ENCODE assay signal across 6 cellular contexts in genomic region chr1:1470626-1471388, GRCh38. TPM values are rescaled to one million over a fixed set of nuclear protein-coding genes. Genes with fewer than 3 reads are reported as not detected.
DNase-seq lines count a peak whose midpoint lies in the region; ATAC-seq, FAIRE-seq and TF ChIP-seq lines count a peak whose summit lies in the region.

No MANE protein-coding gene starts in this region.

- WGBS in HepG2 (ENCODE audit: low lambda C conversion rate), result 20% methylated on average over 16 of the region's 16 CpGs

- H3K27ac Mint-ChIP-seq in activated CD8-positive, alpha-beta T cell treated with anti-CD3 and anti-CD28 coated beads, Interleukin-2, amount 10 ng/mL, durations not matched to agents 7 days and 5 days, result peak overlapping the region; percentile 91

- POLR2A ChIA-PET in HCT116 (lab: Charles Lee), result no interaction called here
- POLR2A ChIA-PET in activated CD8-positive, alpha-beta T cell treated with anti-CD3 and anti-CD28 coated beads, Interleukin-2, amount 10 ng/mL, durations not matched to agents 7 days and 5 days (lab: Charles Lee), result no interaction called here
- POLR2A ChIA-PET in HepG2 (lab: Yijun Ruan, JAX), result interaction anchor here (1.2 kb wide), 1 partner anchor 96 kb away, joined by 3 read pairs; the partner anchor contains the start of gene AURKAIP1

- H3K4me2 ChIP-seq in HCT116 (ENCODE audit: low read length), result peak overlapping the region; percentile 85
- H3K4me2 ChIP-seq in HepG2 (ENCODE audit: low read depth, low read length), result peak overlapping the region; percentile 87

- H3K9ac ChIP-seq in HCT116 (ENCODE audit: low read length), result peak overlapping the region; percentile 74
- H3K9ac ChIP-seq in HepG2 (ENCODE audit: insufficient read depth, low read depth, low read length), result peak overlapping the region; percentile 72

- BruUV-seq in HCT116 (replicated peaks; lab: Mats Ljungman, UMichigan), result TSS peak; percentile 97
- BruUV-seq in HepG2 (replicated peaks; lab: Mats Ljungman, UMichigan), result TSS peak; percentile 85

- RAD21 ChIA-PET in HCT116 (lab: Charles Lee; ENCODE audit: low non-redundant PET in 1 of 2, low total read pairs in 2 of 2, uncharacterized antibody in 2 of 2, unreplicated experiment in 2 of 2), result no interaction called here

- TF ChIP-seq RAD21 in HCT116 (IDR thresholded peaks at IDR 0.05; ENCODE audit: low read depth) (no peak), HepG2 (CRISPR knock-in tag; IDR thresholded peaks at IDR 0.05) (no peak)

- no peaks in the 10 kb centered on the region for H3K36me3 Mint-ChIP-seq in activated CD8-positive, alpha-beta T cell treated with anti-CD3 and anti-CD28 coated beads, Interleukin-2, amount 10 ng/mL, durations not matched to agents 7 days and 5 days (ENCODE audit: low read depth)

- intact Hi-C loops in HCT116 (cut with micrococcal nuclease), result no loop called here
- intact Hi-C loops in HepG2 (cut with micrococcal nuclease; ENCODE audit: unreplicated experiment), result no loop called here

- DNase-seq in HCT116 (ENCODE audit: low read depth, low spot score), result no peak
- peak; percentile 45 for DNase-seq in activated CD8-positive, alpha-beta T cell treated with anti-CD3 and anti-CD28 coated beads, Interleukin-2, amount 10 ng/mL, durations not matched to agents 7 days and 5 days
- no peak for DNase-seq in HepG2 (ENCODE audit: low spot score)
- no peak for DNase-seq in GM12891 (ENCODE audit: insufficient read length, low spot score)
- no peak for DNase-seq in putamen (ENCODE audit: low spot score)
- DNase-seq in NCI-H446 (lab: John Stamatoyannopoulos, UW), result no peak

- H3K4me3 Mint-ChIP-seq in activated CD8-positive, alpha-beta T cell treated with anti-CD3 and anti-CD28 coated beads, Interleukin-2, amount 10 ng/mL, durations not matched to agents 7 days and 5 days, result peak overlapping the region; percentile 93

- in situ Hi-C loops in HepG2 (cut with HindIII; ENCODE audit: extremely low pct_ligation_motif_present, low pct_unique_long_range_greater_than_20kb), result no loop called here

- H3K9me3 Mint-ChIP-seq in activated CD8-positive, alpha-beta T cell treated with anti-CD3 and anti-CD28 coated beads, Interleukin-2, amount 10 ng/mL, durations not matched to agents 7 days and 5 days (ENCODE audit: insufficient read depth), result no peaks in the 10 kb centered on the region

- H4K20me1 ChIP-seq in HCT116 (ENCODE audit: insufficient read depth) (peaks cover 5% of the 10 kb centered on the region; the same call in 1 of the 2 replicates), HepG2 (ENCODE audit: insufficient read depth, low read length) (peaks cover 4% of the 10 kb centered on the region)

- peaks cover 46% of the 10 kb centered on the region for H3K79me2 ChIP-seq in HCT116 (ENCODE audit: insufficient read depth, low read length)
- H3K79me2 ChIP-seq in HepG2 (ENCODE audit: insufficient read depth, low read length), result peaks cover 19% of the 10 kb centered on the region

- peaks cover 27% of the 10 kb centered on the region for H3K4me1 Mint-ChIP-seq in activated CD8-positive, alpha-beta T cell treated with anti-CD3 and anti-CD28 coated beads, Interleukin-2, amount 10 ng/mL, durations not matched to agents 7 days and 5 days (ENCODE audit: low read depth)

- H3K4me3 ChIP-seq in HCT116 (replicated peaks in 1 of 2; ENCODE audit: low read depth in 1 of 2, low read length in 2 of 2), result peak overlapping the region; percentile 72 to 92
- peak overlapping the region; percentile 66 to 77 (median 77) for H3K4me3 ChIP-seq in HepG2 (replicated peaks in 1 of 3; ENCODE audit: insufficient read depth in 1 of 3, low read depth in 2 of 3, low read length in 3 of 3)

- ATAC-seq in HCT116, result peak; percentile 26
- peak; percentile 6 for ATAC-seq in activated CD8-positive, alpha-beta T cell treated with anti-CD3 and anti-CD28 coated beads, Interleukin-2, amount 10 ng/mL, durations not matched to agents 7 days and 5 days
- no peak; the same call in 2 of the 3 replicates for ATAC-seq in HepG2

- H3K9me2 ChIP-seq in HCT116 (ENCODE audit: insufficient read depth), result no peaks in the 10 kb centered on the region

- no peaks in the 10 kb centered on the region for H3K27me3 ChIP-seq in HCT116 (ENCODE audit: insufficient read depth, low read length)
- no peaks in the 10 kb centered on the region; a peak in 1 of 5 replicates for H3K27me3 ChIP-seq in HepG2 (ENCODE audit: control insufficient read depth in 1 of 2, insufficient read depth in 2 of 2, low read length in 2 of 2)

- TF ChIP-seq CTCF in HCT116 (IDR thresholded peaks at IDR 0.05 in 2 of 3, conservative IDR thresholded peaks at IDR 0.05 in 1 of 3; ENCODE audit: borderline replicate concordance in 1 of 3, insufficient read depth in 1 of 3, low read depth in 2 of 3, low read length in 2 of 3) (no peak), HepG2 (CRISPR knock-in tag; IDR thresholded peaks at IDR 0.05) (no peak)

- no peak for TF ChIP-seq EP300 in HepG2 (IDR thresholded peaks at IDR 0.05; ENCODE audit: low read depth in 2 of 2, low read length in 2 of 2)
- no peak for TF ChIP-seq EP300 in HepG2 (CRISPR knock-in tag; IDR thresholded peaks at IDR 0.05; ENCODE audit: borderline replicate concordance)

- H3K9me3 ChIP-seq in HCT116 (ENCODE audit: control insufficient read depth in 1 of 2, insufficient read depth in 1 of 2, low read depth in 1 of 2, low read length in 2 of 2), result no peaks in the 10 kb centered on the region
- H3K9me3 ChIP-seq in HepG2 (ENCODE audit: low read length), result no peaks in the 10 kb centered on the region

- peaks cover 12 to 20% of the 10 kb centered on the region in 2 experiments; a peak in 3 of 4 replicates for H3K4me1 ChIP-seq in HCT116 (ENCODE audit: control insufficient read depth in 1 of 2, insufficient read depth in 2 of 2, low read length in 2 of 2)
- peaks cover 22% of the 10 kb centered on the region for H3K4me1 ChIP-seq in HepG2 (ENCODE audit: insufficient read depth, low read length)

- TF ChIP-seq POLR2A in HCT116 (IDR thresholded peaks at IDR 0.05; ENCODE audit: borderline replicate concordance, extremely low read depth, insufficient read depth, insufficient read length) (no peak), HepG2 (IDR thresholded peaks at IDR 0.05; ENCODE audit: insufficient read depth in 1 of 2, low read depth in 2 of 2, low read length in 2 of 2) (no peak), GM12891 (IDR thresholded peaks at IDR 0.05; ENCODE audit: low read depth, low read length) (no peak)

- FAIRE-seq in HepG2 (lab: Jason Lieb, UNC) (no peak), GM12891 (lab: Jason Lieb, UNC) (no peak)

- H3K27ac ChIP-seq in HCT116 (ENCODE audit: low read depth, low read length) (peak overlapping the region; percentile 82), HepG2 (ENCODE audit: extremely low read length, insufficient read depth, low read length) (peak overlapping the region; percentile 41)

- CTCF ChIA-PET in HCT116 (lab: Charles Lee), result interaction anchor here (1.5 kb wide), 1 partner anchor 34 kb away, joined by 4 read pairs; no protein-coding TSS in a partner anchor
- CTCF ChIA-PET in activated CD8-positive, alpha-beta T cell treated with anti-CD3 and anti-CD28 coated beads, Interleukin-2, amount 10 ng/mL, durations not matched to agents 7 days and 5 days (lab: Charles Lee), result interaction anchor here (0.7 kb wide), 1 partner anchor 476 kb away, joined by 3 read pairs; no protein-coding TSS in a partner anchor
- CTCF ChIA-PET in HepG2 (lab: Yijun Ruan, JAX; ENCODE audit: low intra/inter-chr PET ratio, low total read pairs), result no interaction called here

- H3K27me3 Mint-ChIP-seq in activated CD8-positive, alpha-beta T cell treated with anti-CD3 and anti-CD28 coated beads, Interleukin-2, amount 10 ng/mL, durations not matched to agents 7 days and 5 days (ENCODE audit: low read depth), result no peaks in the 10 kb centered on the region

- no peak overlapping the region for H2AFZ ChIP-seq in HCT116 (ENCODE audit: low read depth, low read length, poor library complexity, severe bottlenecking)
- H2AFZ ChIP-seq in HepG2 (ENCODE audit: low read length), result no peak overlapping the region

- H3K36me3 ChIP-seq in HCT116 (ENCODE audit: control insufficient read depth in 1 of 2, insufficient read depth in 2 of 2, low read length in 2 of 2) (peaks cover 0 to 7% of the 10 kb centered on the region in 2 experiments; a peak in 1 of 4 replicates), HepG2 (replicated peaks in 1 of 2; ENCODE audit: control insufficient read depth in 1 of 2, insufficient read depth in 2 of 2, low read length in 2 of 2) (peaks cover 0 to 4% of the 10 kb centered on the region in 2 experiments; a peak in 1 of 5 replicates)

RNA-seq across cellular contexts. Expression of gene ATAD3B, which starts 0.8 kb away (rescaled TPM):
- total RNA-seq in HCT116 (2021; ENCODE audit: unreplicated experiment), result 62.9 TPM
- 21.8 and 27.1 TPM in 2 replicates for polyA plus RNA-seq in HCT116 (2012)
- 10 to 100 TPM; 41.5 to 49.6 TPM for total RNA-seq in activated CD8-positive, alpha-beta T cell treated with anti-CD3 and anti-CD28 coated beads, Interleukin-2, amount 10 ng/mL, durations not matched to agents 7 days and 5 days
- 21.1 and 31.1 TPM in 2 replicates for total RNA-seq in HepG2 (2016; rRNA removed; fragmentation: Illumina TruSeq; extraction: Trizol)
- total RNA-seq in HepG2 (2016; cell fraction: cytosol; rRNA removed; fragmentation: Illumina TruSeq; extraction: Trizol; ENCODE audit: low read depth), result 26.1 and 27.7 TPM in 2 replicates
- total RNA-seq in HepG2 (2016; cell fraction: insoluble cytoplasmic fraction; rRNA removed; fragmentation: Illumina TruSeq; extraction: Trizol), result 19.1 and 31.9 TPM in 2 replicates
- 24.8 and 25.7 TPM in 2 replicates for total RNA-seq in HepG2 (2016; cell fraction: membrane; rRNA removed; fragmentation: Illumina TruSeq; extraction: Trizol)
- 28.8 and 34.2 TPM in 2 replicates for total RNA-seq in HepG2 (2016; cell fraction: nucleus; rRNA removed; fragmentation: Illumina TruSeq; extraction: Trizol)
- 9.6 and 15.4 TPM in 2 replicates for polyA plus RNA-seq in HepG2 (2011; rRNA removed)
- 7.3 and 12.3 TPM in 2 replicates for polyA plus RNA-seq in HepG2 (2011; cell fraction: cytosol; rRNA removed)
- 82.9 and 84.6 TPM in 2 replicates for polyA plus RNA-seq in HepG2 (2011; cell fraction: nucleus; rRNA removed)
- polyA plus RNA-seq in HepG2 (2012), result 9.1 and 14.3 TPM in 2 replicates
- 11.2 and 12.2 TPM in 2 replicates for polyA plus RNA-seq in HepG2 (2016; cell fraction: cytosol; fragmentation: Illumina TruSeq; extraction: Trizol; ENCODE audit: low read depth)
- 22.1 and 23.9 TPM in 2 replicates for polyA plus RNA-seq in HepG2 (2016; cell fraction: insoluble cytoplasmic fraction; fragmentation: Illumina TruSeq; extraction: Trizol; ENCODE audit: low read depth)
- polyA plus RNA-seq in HepG2 (2016; cell fraction: membrane; fragmentation: Illumina TruSeq; extraction: Trizol; ENCODE audit: low read depth), result 16.4 and 18.0 TPM in 2 replicates
- 108 and 128 TPM in 2 replicates for polyA plus RNA-seq in HepG2 (2016; cell fraction: nucleus; fragmentation: Illumina TruSeq; extraction: Trizol; ENCODE audit: insufficient read depth, low read depth)
- polyA minus RNA-seq in HepG2 (2011; rRNA and poly(A)+ RNA removed; ENCODE audit: low replicate concordance), result 15.4 and 54.9 TPM in 2 replicates
- polyA minus RNA-seq in HepG2 (2011; cell fraction: cytosol; rRNA and poly(A)+ RNA removed), result 8.0 and 10.3 TPM in 2 replicates
- polyA minus RNA-seq in HepG2 (2011; cell fraction: nucleus; rRNA and poly(A)+ RNA removed), result 18.0 and 21.1 TPM in 2 replicates
- 13.0 TPM for polyA plus RNA-seq in GM12891 (2012; ENCODE audit: low read depth, missing spikeins)

RNA-seq across cellular contexts. Expression of gene ATAD3C, which starts 21.3 kb away (rescaled TPM):
- total RNA-seq in HCT116 (2021; ENCODE audit: unreplicated experiment) (0.61 TPM), HepG2 (2016; rRNA removed; fragmentation: Illumina TruSeq; extraction: Trizol) (3.2 and 4.7 TPM in 2 replicates)
- 0.31 and 0.53 TPM in 2 replicates for polyA plus RNA-seq in HCT116 (2012)
- total RNA-seq in activated CD8-positive, alpha-beta T cell treated with anti-CD3 and anti-CD28 coated beads, Interleukin-2, amount 10 ng/mL, durations not matched to agents 7 days and 5 days, result 1 to 10 TPM; 1.0 to 1.4 TPM
- total RNA-seq in HepG2 (2016; cell fraction: cytosol; rRNA removed; fragmentation: Illumina TruSeq; extraction: Trizol; ENCODE audit: low read depth), result 2.4 and 4.7 TPM in 2 replicates
- total RNA-seq in HepG2 (2016; cell fraction: insoluble cytoplasmic fraction; rRNA removed; fragmentation: Illumina TruSeq; extraction: Trizol), result 2.7 and 3.3 TPM in 2 replicates
- 5.4 and 8.1 TPM in 2 replicates for total RNA-seq in HepG2 (2016; cell fraction: membrane; rRNA removed; fragmentation: Illumina TruSeq; extraction: Trizol)
- total RNA-seq in HepG2 (2016; cell fraction: nucleus; rRNA removed; fragmentation: Illumina TruSeq; extraction: Trizol), result 1.2 and 2.1 TPM in 2 replicates
- 2.4 and 3.5 TPM in 2 replicates for polyA plus RNA-seq in HepG2 (2011; rRNA removed)
- polyA plus RNA-seq in HepG2 (2011; cell fraction: cytosol; rRNA removed), result 3.5 and 3.6 TPM in 2 replicates
- 1.7 and 1.9 TPM in 2 replicates for polyA plus RNA-seq in HepG2 (2011; cell fraction: nucleus; rRNA removed)
- 3.2 and 4.4 TPM in 2 replicates for polyA plus RNA-seq in HepG2 (2012)
- polyA plus RNA-seq in HepG2 (2016; cell fraction: cytosol; fragmentation: Illumina TruSeq; extraction: Trizol; ENCODE audit: low read depth), result 5.2 and 8.6 TPM in 2 replicates
- polyA plus RNA-seq in HepG2 (2016; cell fraction: insoluble cytoplasmic fraction; fragmentation: Illumina TruSeq; extraction: Trizol; ENCODE audit: low read depth), result 4.6 and 4.8 TPM in 2 replicates
- 8.3 TPM in 2 replicates for polyA plus RNA-seq in HepG2 (2016; cell fraction: membrane; fragmentation: Illumina TruSeq; extraction: Trizol; ENCODE audit: low read depth)
- 1.5 and 1.9 TPM in 2 replicates for polyA plus RNA-seq in HepG2 (2016; cell fraction: nucleus; fragmentation: Illumina TruSeq; extraction: Trizol; ENCODE audit: insufficient read depth, low read depth)
- polyA minus RNA-seq in HepG2 (2011; rRNA and poly(A)+ RNA removed; ENCODE audit: low replicate concordance), result 0.96 TPM in 1 of 2 replicates, not detected in the other
- 0.97 and 2.1 TPM in 2 replicates for polyA minus RNA-seq in HepG2 (2011; cell fraction: cytosol; rRNA and poly(A)+ RNA removed)
- 0.39 and 0.75 TPM in 2 replicates for polyA minus RNA-seq in HepG2 (2011; cell fraction: nucleus; rRNA and poly(A)+ RNA removed)
- 0.40 TPM for polyA plus RNA-seq in GM12891 (2012; ENCODE audit: low read depth, missing spikeins)

RNA-seq across cellular contexts. Expression of gene VWA1, which starts 35.3 kb away (rescaled TPM):
- 50.6 TPM for total RNA-seq in HCT116 (2021; ENCODE audit: unreplicated experiment)
- polyA plus RNA-seq in HCT116 (2012), result 17.5 and 18.9 TPM in 2 replicates
- under 1 TPM; 0.21 to 0.29 TPM for total RNA-seq in activated CD8-positive, alpha-beta T cell treated with anti-CD3 and anti-CD28 coated beads, Interleukin-2, amount 10 ng/mL, durations not matched to agents 7 days and 5 days
- total RNA-seq in HepG2 (2016; rRNA removed; fragmentation: Illumina TruSeq; extraction: Trizol), result 25.1 and 57.5 TPM in 2 replicates
- total RNA-seq in HepG2 (2016; cell fraction: cytosol; rRNA removed; fragmentation: Illumina TruSeq; extraction: Trizol; ENCODE audit: low read depth), result 4.5 and 4.7 TPM in 2 replicates
- total RNA-seq in HepG2 (2016; cell fraction: insoluble cytoplasmic fraction; rRNA removed; fragmentation: Illumina TruSeq; extraction: Trizol), result 23.6 and 57.6 TPM in 2 replicates
- total RNA-seq in HepG2 (2016; cell fraction: membrane; rRNA removed; fragmentation: Illumina TruSeq; extraction: Trizol), result 12.5 and 16.0 TPM in 2 replicates
- 51.4 and 68.6 TPM in 2 replicates for total RNA-seq in HepG2 (2016; cell fraction: nucleus; rRNA removed; fragmentation: Illumina TruSeq; extraction: Trizol)
- 40.9 and 61.3 TPM in 2 replicates for polyA plus RNA-seq in HepG2 (2011; rRNA removed)
- polyA plus RNA-seq in HepG2 (2011; cell fraction: cytosol; rRNA removed), result 31.3 and 57.3 TPM in 2 replicates
- 80.8 and 81.7 TPM in 2 replicates for polyA plus RNA-seq in HepG2 (2011; cell fraction: nucleus; rRNA removed)
- 28.6 and 31.7 TPM in 2 replicates for polyA plus RNA-seq in HepG2 (2012)
- polyA plus RNA-seq in HepG2 (2016; cell fraction: cytosol; fragmentation: Illumina TruSeq; extraction: Trizol; ENCODE audit: low read depth), result 6.7 and 8.2 TPM in 2 replicates
- 32.1 and 34.9 TPM in 2 replicates for polyA plus RNA-seq in HepG2 (2016; cell fraction: insoluble cytoplasmic fraction; fragmentation: Illumina TruSeq; extraction: Trizol; ENCODE audit: low read depth)
- polyA plus RNA-seq in HepG2 (2016; cell fraction: membrane; fragmentation: Illumina TruSeq; extraction: Trizol; ENCODE audit: low read depth), result 16.7 and 17.0 TPM in 2 replicates
- polyA plus RNA-seq in HepG2 (2016; cell fraction: nucleus; fragmentation: Illumina TruSeq; extraction: Trizol; ENCODE audit: insufficient read depth, low read depth), result 140 and 151 TPM in 2 replicates
- 0.05 and 92.8 TPM in 2 replicates for polyA minus RNA-seq in HepG2 (2011; rRNA and poly(A)+ RNA removed; ENCODE audit: low replicate concordance)
- polyA minus RNA-seq in HepG2 (2011; cell fraction: cytosol; rRNA and poly(A)+ RNA removed), result 48.6 and 49.4 TPM in 2 replicates
- polyA minus RNA-seq in HepG2 (2011; cell fraction: nucleus; rRNA and poly(A)+ RNA removed), result 12.6 and 15.8 TPM in 2 replicates
- polyA plus RNA-seq in GM12891 (2012; ENCODE audit: low read depth, missing spikeins), result 0.33 TPM

RNA-seq across cellular contexts. Expression of gene ATAD3A, which starts 41.2 kb away (rescaled TPM):
- total RNA-seq in HCT116 (2021; ENCODE audit: unreplicated experiment) (92.3 TPM), HepG2 (2016; rRNA removed; fragmentation: Illumina TruSeq; extraction: Trizol) (33.4 and 49.0 TPM in 2 replicates)
- polyA plus RNA-seq in HCT116 (2012), result 59.7 and 59.8 TPM in 2 replicates
- total RNA-seq in activated CD8-positive, alpha-beta T cell treated with anti-CD3 and anti-CD28 coated beads, Interleukin-2, amount 10 ng/mL, durations not matched to agents 7 days and 5 days, result 10 to 100 TPM; 51.6 to 57.4 TPM
- 18.2 and 18.9 TPM in 2 replicates for total RNA-seq in HepG2 (2016; cell fraction: cytosol; rRNA removed; fragmentation: Illumina TruSeq; extraction: Trizol; ENCODE audit: low read depth)
- 27.6 and 52.7 TPM in 2 replicates for total RNA-seq in HepG2 (2016; cell fraction: insoluble cytoplasmic fraction; rRNA removed; fragmentation: Illumina TruSeq; extraction: Trizol)
- 38.0 and 38.8 TPM in 2 replicates for total RNA-seq in HepG2 (2016; cell fraction: membrane; rRNA removed; fragmentation: Illumina TruSeq; extraction: Trizol)
- 30.1 and 34.5 TPM in 2 replicates for total RNA-seq in HepG2 (2016; cell fraction: nucleus; rRNA removed; fragmentation: Illumina TruSeq; extraction: Trizol)
- polyA plus RNA-seq in HepG2 (2011; rRNA removed), result 10.6 and 15.5 TPM in 2 replicates
- 11.1 and 18.2 TPM in 2 replicates for polyA plus RNA-seq in HepG2 (2011; cell fraction: cytosol; rRNA removed)
- polyA plus RNA-seq in HepG2 (2011; cell fraction: nucleus; rRNA removed), result 45.2 and 49.3 TPM in 2 replicates
- 12.6 and 17.3 TPM in 2 replicates for polyA plus RNA-seq in HepG2 (2012)
- 19.2 and 20.9 TPM in 2 replicates for polyA plus RNA-seq in HepG2 (2016; cell fraction: cytosol; fragmentation: Illumina TruSeq; extraction: Trizol; ENCODE audit: low read depth)
- polyA plus RNA-seq in HepG2 (2016; cell fraction: insoluble cytoplasmic fraction; fragmentation: Illumina TruSeq; extraction: Trizol; ENCODE audit: low read depth), result 33.0 and 40.7 TPM in 2 replicates
- 30.9 and 31.4 TPM in 2 replicates for polyA plus RNA-seq in HepG2 (2016; cell fraction: membrane; fragmentation: Illumina TruSeq; extraction: Trizol; ENCODE audit: low read depth)
- 80.5 and 96.5 TPM in 2 replicates for polyA plus RNA-seq in HepG2 (2016; cell fraction: nucleus; fragmentation: Illumina TruSeq; extraction: Trizol; ENCODE audit: insufficient read depth, low read depth)
- polyA minus RNA-seq in HepG2 (2011; rRNA and poly(A)+ RNA removed; ENCODE audit: low replicate concordance), result 21.9 and 37.5 TPM in 2 replicates
- polyA minus RNA-seq in HepG2 (2011; cell fraction: cytosol; rRNA and poly(A)+ RNA removed), result 11.0 and 16.1 TPM in 2 replicates
- polyA minus RNA-seq in HepG2 (2011; cell fraction: nucleus; rRNA and poly(A)+ RNA removed), result 8.6 and 10.7 TPM in 2 replicates
- polyA plus RNA-seq in GM12891 (2012; ENCODE audit: low read depth, missing spikeins), result 26.8 TPM

RNA-seq across cellular contexts. Expression of gene ANKRD65, which starts 49.7 kb away (rescaled TPM):
- not detected for total RNA-seq in HCT116 (2021; ENCODE audit: unreplicated experiment)
- polyA plus RNA-seq in HCT116 (2012), result 0.06 and 0.07 TPM in 2 replicates
- total RNA-seq in activated CD8-positive, alpha-beta T cell treated with anti-CD3 and anti-CD28 coated beads, Interleukin-2, amount 10 ng/mL, durations not matched to agents 7 days and 5 days, result not detected
- 28.3 and 30.1 TPM in 2 replicates for total RNA-seq in HepG2 (2016; rRNA removed; fragmentation: Illumina TruSeq; extraction: Trizol)
- total RNA-seq in HepG2 (2016; cell fraction: cytosol; rRNA removed; fragmentation: Illumina TruSeq; extraction: Trizol; ENCODE audit: low read depth), result 5.3 and 5.6 TPM in 2 replicates
- total RNA-seq in HepG2 (2016; cell fraction: insoluble cytoplasmic fraction; rRNA removed; fragmentation: Illumina TruSeq; extraction: Trizol), result 28.5 and 29.3 TPM in 2 replicates
- total RNA-seq in HepG2 (2016; cell fraction: membrane; rRNA removed; fragmentation: Illumina TruSeq; extraction: Trizol), result 16.0 and 16.3 TPM in 2 replicates
- total RNA-seq in HepG2 (2016; cell fraction: nucleus; rRNA removed; fragmentation: Illumina TruSeq; extraction: Trizol), result 18.0 and 19.5 TPM in 2 replicates
- 12.1 and 13.2 TPM in 2 replicates for polyA plus RNA-seq in HepG2 (2011; rRNA removed)
- polyA plus RNA-seq in HepG2 (2011; cell fraction: cytosol; rRNA removed), result 13.0 and 16.9 TPM in 2 replicates
- polyA plus RNA-seq in HepG2 (2011; cell fraction: nucleus; rRNA removed), result 27.8 and 28.7 TPM in 2 replicates
- 7.1 and 8.2 TPM in 2 replicates for polyA plus RNA-seq in HepG2 (2012)
- polyA plus RNA-seq in HepG2 (2016; cell fraction: cytosol; fragmentation: Illumina TruSeq; extraction: Trizol; ENCODE audit: low read depth), result 5.0 TPM in 2 replicates
- polyA plus RNA-seq in HepG2 (2016; cell fraction: insoluble cytoplasmic fraction; fragmentation: Illumina TruSeq; extraction: Trizol; ENCODE audit: low read depth), result 30.0 and 31.6 TPM in 2 replicates
- 11.4 and 12.1 TPM in 2 replicates for polyA plus RNA-seq in HepG2 (2016; cell fraction: membrane; fragmentation: Illumina TruSeq; extraction: Trizol; ENCODE audit: low read depth)
- polyA plus RNA-seq in HepG2 (2016; cell fraction: nucleus; fragmentation: Illumina TruSeq; extraction: Trizol; ENCODE audit: insufficient read depth, low read depth), result 45.0 and 48.7 TPM in 2 replicates
- 9.7 TPM in 1 of 2 replicates, not detected in the other for polyA minus RNA-seq in HepG2 (2011; rRNA and poly(A)+ RNA removed; ENCODE audit: low replicate concordance)
- polyA minus RNA-seq in HepG2 (2011; cell fraction: cytosol; rRNA and poly(A)+ RNA removed), result 5.6 and 6.6 TPM in 2 replicates
- 2.6 and 3.6 TPM in 2 replicates for polyA minus RNA-seq in HepG2 (2011; cell fraction: nucleus; rRNA and poly(A)+ RNA removed)
- 0.87 TPM for polyA plus RNA-seq in GM12891 (2012; ENCODE audit: low read depth, missing spikeins)

Comparison
In these comparisons a context has a peak if more than half of its experiments do, and no peak if none do; other contexts are left out.
1. RNA of gene VWA1, which starts 35.3 kb away (total RNA-seq): 4.5 to 68.6 TPM in HepG2 and 50.6 TPM in HCT116 (single experiment); 0.21 to 0.29 TPM in activated CD8-positive, alpha-beta T cell treated with anti-CD3 and anti-CD28 coated beads, Interleukin-2, amount 10 ng/mL, durations not matched to agents 7 days and 5 days; every median in the first group is over 4 times any median in the second.